ENCODE assay signal across 13 cellular contexts in the genomic region with DNA sequence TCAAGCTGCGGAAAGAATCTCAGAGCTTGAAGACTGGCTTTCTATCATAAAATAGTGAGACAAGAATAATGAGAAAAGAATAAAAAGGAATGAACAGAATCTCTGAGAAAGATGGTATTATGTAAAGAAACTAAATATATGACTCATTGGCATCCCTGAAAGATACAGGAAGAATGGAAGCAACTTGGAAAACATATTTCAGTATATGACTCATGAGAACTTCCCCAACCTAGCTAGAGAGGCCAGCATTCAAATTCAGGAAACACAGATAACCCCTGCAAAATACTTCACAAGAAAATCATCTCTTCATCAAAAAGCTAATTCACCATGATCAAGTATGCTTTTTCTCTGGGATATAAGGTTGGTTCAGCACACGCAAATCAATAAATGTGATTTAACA.
DNase-seq lines count a peak whose midpoint lies in the region; ATAC-seq and TF ChIP-seq lines count a peak whose summit lies in the region.
"Had no signal": no experiment of that assay in that cellular context is flagged by ENCODE, and none has a peak within 500 bp of the region (broad histone marks: within the 10 kb centered on the region; RNA-seq: fewer than 3 reads in every experiment).

No MANE protein-coding gene starts in this region.

- H3K9me3 ChIP-seq in Karpas-422 (ENCODE audit: low read length) (no peaks in the 10 kb centered on the region; the same call in 1 of the 2 replicates), SJCRH30 (replicated peaks) (no peaks in the 10 kb centered on the region)
- H3K9me3 ChIP-seq: thyroid gland had no signal

- TF ChIP-seq CTCF in brain microvascular endothelial cell (IDR thresholded peaks at IDR 0.05; ENCODE audit: low read depth, low read length, missing control alignments) (no peak), kidney epithelial cell (IDR thresholded peaks at IDR 0.05; ENCODE audit: insufficient read depth, low read length, poor library complexity, severe bottlenecking) (no peak)

- H3K27me3 ChIP-seq in ACC112 (ENCODE audit: insufficient read depth, low read length) = no peaks in the 10 kb centered on the region
- no peaks in the 10 kb centered on the region for H3K27me3 ChIP-seq in Karpas-422 (ENCODE audit: low read length)
- H3K27me3 ChIP-seq in brain microvascular endothelial cell (replicated peaks) = no peaks in the 10 kb centered on the region
- no peaks in the 10 kb centered on the region for H3K27me3 ChIP-seq in kidney epithelial cell (ENCODE audit: control insufficient read depth, insufficient read depth, low read length)
- no peaks in the 10 kb centered on the region for H3K27me3 ChIP-seq in SJCRH30
- H3K27me3 ChIP-seq: thyroid gland had no signal

- H3K9ac ChIP-seq in Karpas-422 (ENCODE audit: low read length) = no peak overlapping the region

- no peak overlapping the region for H3K4me2 ChIP-seq in Karpas-422 (ENCODE audit: low read depth, low read length, poor library complexity, severe bottlenecking)

- H3K36me3 ChIP-seq in ACC112 (ENCODE audit: insufficient read depth, low read length) (no peaks in the 10 kb centered on the region), Karpas-422 (ENCODE audit: insufficient read depth, low read length) (no peaks in the 10 kb centered on the region), brain microvascular endothelial cell (replicated peaks) (no peaks in the 10 kb centered on the region), kidney epithelial cell (ENCODE audit: control insufficient read depth, insufficient read depth, low read length) (no peaks in the 10 kb centered on the region), SJCRH30 (no peaks in the 10 kb centered on the region)
- H3K36me3 ChIP-seq: thyroid gland had no signal

- ATAC-seq in HG02840 (IDR thresholded peaks at IDR 0.05; ENCODE audit: low FRiP score, unreplicated experiment) = no peak
- ATAC-seq in GM18870 (IDR thresholded peaks at IDR 0.05; ENCODE audit: unreplicated experiment) = no peak

- H2AFZ ChIP-seq in ACC112 (ENCODE audit: low read length, unreplicated experiment) = no peak overlapping the region
- 0 out of 2 replicates have a peak overlapping the region, but pooled peaks have one; percentile 42 for H2AFZ ChIP-seq in Karpas-422 (ENCODE audit: low read length)

- no peak overlapping the region for H3K4me3 ChIP-seq in ACC112 (ENCODE audit: low read depth, low read length)
- no peak overlapping the region for H3K4me3 ChIP-seq in Karpas-422 (ENCODE audit: low read length)
- H3K4me3 ChIP-seq in brain microvascular endothelial cell (ENCODE audit: low read depth, low read length) = no peak overlapping the region
- no peak overlapping the region for H3K4me3 ChIP-seq in kidney epithelial cell (ENCODE audit: low read depth, low read length)
- H3K4me3 ChIP-seq in SJCRH30 = no peak overlapping the region
- H3K4me3 ChIP-seq: thyroid gland had no signal

- H3K4me1 ChIP-seq in ACC112 (ENCODE audit: control insufficient read depth, insufficient read depth, low read length, unreplicated experiment) (peaks cover 12% of the 10 kb centered on the region), Karpas-422 (ENCODE audit: low read length) (no peaks in the 10 kb centered on the region), SJCRH30 (0 out of 2 replicates have a peak, but pooled peaks cover 4% of the 10 kb centered on the region)
- H3K4me1 ChIP-seq: thyroid gland had no signal

- in situ Hi-C loops in brain microvascular endothelial cell (cut with HindIII; ENCODE audit: low pct_ligation_motif_present, low sequenced_read_pairs) = no loop called here

- H3K79me2 ChIP-seq in ACC112 (ENCODE audit: control insufficient read depth, insufficient read depth, low read length, unreplicated experiment) (no peaks in the 10 kb centered on the region), Karpas-422 (ENCODE audit: low read length) (no peaks in the 10 kb centered on the region)

- DNase-seq in Karpas-422 (no peak), brain microvascular endothelial cell (peak; percentile 55), kidney epithelial cell (ENCODE audit: low read depth) (peak; percentile 14), GM19238 (ENCODE audit: insufficient read length, low spot score) (no peak), SJCRH30 (no peak)
- DNase-seq: activated gamma-delta T cell treated with Interleukin-2 at 50 U/mL for 16 hours, NCI-H2029, occipital lobe, thyroid gland had no signal

- H3K27ac ChIP-seq in ACC112 (ENCODE audit: low read depth, low read length) (peak overlapping the region; percentile 51), Karpas-422 (ENCODE audit: low read length) (no peak overlapping the region), brain microvascular endothelial cell (peak overlapping the region; percentile 32), SJCRH30 (no peak overlapping the region)
- H3K27ac ChIP-seq: thyroid gland, VCaP had no signal

- no peaks in the 10 kb centered on the region for H4K20me1 ChIP-seq in Karpas-422 (ENCODE audit: insufficient read depth, low read depth, low read length)

- no peaks in the 10 kb centered on the region for H3K9me2 ChIP-seq in Karpas-422 (replicated peaks; ENCODE audit: insufficient read depth, low read length)

Comparison
In these comparisons a context has a peak if more than half of its experiments do, and no peak if none do; other contexts are left out.
1. H3K27ac ChIP-seq: peak in ACC112 (single experiment) and brain microvascular endothelial cell (single experiment); none in Karpas-422 (single experiment) and SJCRH30 (single experiment).
2. DNase-seq: peak in brain microvascular endothelial cell (single experiment) and kidney epithelial cell (single experiment); none in Karpas-422 (single experiment), GM19238 (single experiment) and SJCRH30 (0 of 2).